Comparison of ENCODE assay signal across 25 cellular contexts in the genomic region with DNA sequence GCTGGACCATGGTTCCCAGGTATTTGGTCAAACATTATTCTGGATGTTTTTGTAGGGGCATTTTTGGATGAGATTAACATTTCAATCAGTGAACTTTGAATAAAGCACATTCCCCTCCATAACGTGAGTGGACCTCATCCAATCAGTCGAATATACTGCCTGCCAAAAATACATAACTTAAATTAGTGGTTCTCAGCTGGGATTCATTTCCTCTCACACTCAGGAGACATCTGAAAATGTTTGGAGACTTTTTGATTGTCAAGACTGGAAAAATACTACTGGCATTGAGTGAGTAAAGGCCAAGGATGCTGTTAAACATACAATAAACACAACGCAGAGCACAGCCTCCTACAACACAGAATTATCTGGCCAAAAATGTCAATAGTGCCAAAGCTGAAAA.
"Had no signal": no experiment of that assay in that cellular context is flagged by ENCODE, and none has a peak within 500 bp of the region (broad histone marks: within the 10 kb centered on the region; RNA-seq: fewer than 3 reads in every experiment).

No MANE protein-coding gene starts in this region.

- H3K4me1 Mint-ChIP-seq: IgD-negative memory B cell, T-cell had no signal

- H3K27ac Mint-ChIP-seq: IgD-negative memory B cell, T-cell had no signal

- H3K4me2 ChIP-seq: KMS-11, SK-N-SH had no signal

- H3K4me3 ChIP-seq: K562 had no signal

- ATAC-seq: K562, Panc1, T-cell had no signal

- H3K9me3 Mint-ChIP-seq: IgD-negative memory B cell, T-cell had no signal

- H3K9ac ChIP-seq: KMS-11, SK-N-SH had no signal

- DNase-seq: Kasumi-1, NCI-H1092, NCI-H1105 treated with DMSO at 0.1 percent for 48 hours, NCI-H1417 treated with DMSO at 0.1 percent for 48 hours, NCI-H146, NCI-H1694 treated with DMSO at 0.1 percent for 48 hours, NCI-H1930, NCI-H2081, NCI-H2107, NCI-H2171, NCI-H226, NCI-H446, NCI-H510A, NCI-H524 treated with DMSO at 0.1 percent for 48 hours, NCI-H69, NCI-H774, SHP77, SK-N-SH, SW 1271, T-cell had no signal

- H3K9me2 ChIP-seq: SK-N-SH had no signal

- H3K9me3 ChIP-seq: SK-N-SH had no signal

- H3K4me3 Mint-ChIP-seq: IgD-negative memory B cell, T-cell had no signal

- H3K36me3 Mint-ChIP-seq: T-cell had no signal

- H3K27ac ChIP-seq: KMS-11, RWPE1 had no signal
